In the genomic region with DNA sequence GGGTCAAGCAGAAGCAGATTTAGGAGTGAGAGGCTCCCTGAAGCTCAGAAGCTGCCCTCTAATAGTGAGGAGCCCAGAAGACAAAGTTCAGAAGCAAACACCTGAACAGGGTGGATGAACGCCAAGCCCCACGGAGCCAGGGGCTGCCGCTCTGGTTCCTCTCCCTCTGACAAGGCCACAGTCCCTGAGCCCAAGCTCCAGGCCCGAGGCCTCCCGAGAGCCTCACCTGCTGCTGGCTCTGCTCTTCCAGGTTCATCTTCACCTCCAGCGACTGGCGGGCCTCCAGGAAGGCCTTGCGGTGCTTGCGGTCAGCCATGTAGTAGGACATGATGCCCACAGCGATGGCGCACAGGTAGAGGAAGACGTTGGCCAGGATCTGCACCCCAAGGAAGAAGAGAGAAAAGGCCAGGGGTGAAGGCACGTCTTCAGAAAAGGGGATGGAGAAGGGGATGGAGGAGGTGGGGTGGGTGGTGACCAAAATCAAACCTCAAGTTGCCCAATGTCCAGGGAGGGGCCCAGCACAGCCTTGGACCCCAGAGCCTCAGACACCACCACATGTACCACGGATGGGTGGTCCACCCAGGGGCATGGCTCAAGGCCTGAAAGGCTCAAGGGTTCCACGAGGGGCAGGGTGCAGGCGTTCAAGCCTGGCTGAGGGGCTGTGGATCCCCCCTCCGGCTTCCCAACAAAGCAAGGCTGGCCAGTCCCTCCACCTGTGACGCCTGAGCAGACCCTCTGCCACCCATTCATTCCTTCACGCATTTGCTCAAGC, we compare ENCODE assay signal across 27 cellular contexts. TPM values are rescaled to one million over a fixed set of nuclear protein-coding genes. Genes with fewer than 3 reads are reported as not detected.
DNase-seq lines count a peak whose midpoint lies in the region; ATAC-seq, FAIRE-seq and TF ChIP-seq lines count a peak whose summit lies in the region.
"Had no signal": no experiment of that assay in that cellular context is flagged by ENCODE, and none has a peak within 500 bp of the region (broad histone marks: within the 10 kb centered on the region; RNA-seq: fewer than 3 reads in every experiment).

No MANE protein-coding gene starts in this region.

- H3K4me1 Mint-ChIP-seq in H9, result peaks cover 15 to 18% of the 10 kb centered on the region in 2 experiments
- H3K4me1 Mint-ChIP-seq: activated naive CD4-positive, alpha-beta T cell treated with anti-CD3 and anti-CD28 coated beads, Interleukin-2, amount 50 U/mL, for 24 hours had no signal

- FAIRE-seq in bronchial epithelial cell (lab: Jason Lieb, UNC) (peak; percentile 36), GM12891 (lab: Jason Lieb, UNC) (no peak)
- FAIRE-seq: frontal cortex had no signal

- H3K23ac ChIP-seq in H9 (ENCODE audit: insufficient read length, low read depth, low read length), result no peak overlapping the region

- no peak for ATAC-seq in GM18870 (IDR thresholded peaks at IDR 0.05; ENCODE audit: unreplicated experiment)
- ATAC-seq: left lobe of liver, SK-N-SH treated with all-trans-retinoic acid at 6 μM for 48 hours had no signal

- no peak for TF ChIP-seq POLR2A in GM12891 (IDR thresholded peaks at IDR 0.05; ENCODE audit: low read depth, low read length)

- H2BK12ac ChIP-seq in H9 (ENCODE audit: insufficient read length, low read depth, low read length), result no peak overlapping the region

- no peaks in the 10 kb centered on the region for H3K9me3 Mint-ChIP-seq in H9
- H3K9me3 Mint-ChIP-seq: activated naive CD4-positive, alpha-beta T cell treated with anti-CD3 and anti-CD28 coated beads, Interleukin-2, amount 50 U/mL, for 24 hours; CD4-positive, alpha-beta T cell; dendritic cell treated with granulocyte-macrophage colony-stimulating factor and Interleukin-4, amounts not matched to agents 40 ng/mL and 50 ng/mL, for 4 days; stimulated activated naive CD8-positive, alpha-beta T cell treated with anti-CD3 and anti-CD28 coated beads, Interleukin-15, Interleukin-2, amounts not matched to agents 100 ng/mL and 50 ng/mL, for 24 hours had no signal

- H3K4me3 ChIP-seq in bronchial epithelial cell (ENCODE audit: low read depth, low read length), result no peak overlapping the region
- H3K4me3 ChIP-seq: mucosa of descending colon had no signal

- no peak overlapping the region for H2BK120ac ChIP-seq in H9 (ENCODE audit: low read depth, low read length, poor library complexity, severe bottlenecking)

- no peak overlapping the region for H4K5ac ChIP-seq in H9 (ENCODE audit: insufficient read length, low read depth, low read length)

- peak overlapping the region; percentile 38 for H4K91ac ChIP-seq in H9 (ENCODE audit: insufficient read length, low read depth, low read length)

- H3K18ac ChIP-seq in H9 (ENCODE audit: insufficient read length, low read depth, low read length), result no peak overlapping the region

- H3K27ac Mint-ChIP-seq in H9, result peak overlapping the region; percentile 65 to 87 (median 78); a peak in 3 of 7 replicates
- H3K27ac Mint-ChIP-seq: activated naive CD4-positive, alpha-beta T cell treated with anti-CD3 and anti-CD28 coated beads, Interleukin-2, amount 50 U/mL, for 24 hours; CD4-positive, alpha-beta T cell; stimulated activated naive CD8-positive, alpha-beta T cell treated with anti-CD3 and anti-CD28 coated beads, Interleukin-15, Interleukin-2, amounts not matched to agents 100 ng/mL and 50 ng/mL, for 24 hours had no signal

- H3K27me3 ChIP-seq in H9 (ENCODE audit: insufficient read depth, low read length), result no peaks in the 10 kb centered on the region
- H3K27me3 ChIP-seq in bronchial epithelial cell (ENCODE audit: control insufficient read depth, insufficient read depth, low read length), result no peaks in the 10 kb centered on the region

- H3K14ac ChIP-seq in H9 (ENCODE audit: insufficient read depth, low read length), result no peak overlapping the region; the same call in 1 of the 2 replicates

- no peak overlapping the region for H4K8ac ChIP-seq in H9 (replicated peaks; ENCODE audit: insufficient read length, low read depth, low read length)

- H3K36me3 Mint-ChIP-seq in H9 (ENCODE audit: insufficient read depth in 1 of 3, low read depth in 3 of 3), result peaks cover 8 to 12% (median 10%) of the 10 kb centered on the region in 3 experiments

- H3K9ac ChIP-seq in H9 (ENCODE audit: extremely low read depth, insufficient read length, low read length), result no peak overlapping the region

- H2BK5ac ChIP-seq in H9 (ENCODE audit: insufficient read length, low read length), result no peak overlapping the region

- no peaks in the 10 kb centered on the region for H3K9me3 ChIP-seq in H9 (ENCODE audit: control insufficient read depth, low read depth, low read length)
- H3K9me3 ChIP-seq: mucosa of descending colon had no signal

- H3K79me1 ChIP-seq in H9 (ENCODE audit: insufficient read depth, low read depth, low read length, poor library complexity, severe bottlenecking), result no peaks in the 10 kb centered on the region

- no peaks in the 10 kb centered on the region for H3K23me2 ChIP-seq in H9 (ENCODE audit: insufficient read length, low read depth, low read length, poor library complexity, severe bottlenecking)

- no peak overlapping the region for H2BK20ac ChIP-seq in H9 (ENCODE audit: low read depth, low read length, poor library complexity, severe bottlenecking)

- no peak overlapping the region for H3K4me2 ChIP-seq in H9 (ENCODE audit: insufficient read depth, insufficient read length, low read length)

- no peak overlapping the region for H2BK15ac ChIP-seq in H9 (ENCODE audit: low read depth, low read length)

- H3K4ac ChIP-seq in H9 (ENCODE audit: low read depth, low read length), result no peak overlapping the region

- no peak overlapping the region for H3K56ac ChIP-seq in H9 (ENCODE audit: insufficient read length, low read depth, low read length)

- no peak overlapping the region for H3K27ac ChIP-seq in H9 (ENCODE audit: insufficient read length, low read depth, low read length)
- peak overlapping the region; percentile 16 for H3K27ac ChIP-seq in substantia nigra (ENCODE audit: low read depth, low read length, poor library complexity, severe bottlenecking)

- H2AFZ ChIP-seq in H9 (ENCODE audit: low read length), result no peak overlapping the region

- H3K4me3 Mint-ChIP-seq in H9, result no peak overlapping the region
- H3K4me3 Mint-ChIP-seq: activated naive CD4-positive, alpha-beta T cell treated with anti-CD3 and anti-CD28 coated beads, Interleukin-2, amount 50 U/mL, for 24 hours; CD4-positive, alpha-beta T cell; dendritic cell treated with granulocyte-macrophage colony-stimulating factor and Interleukin-4, amounts not matched to agents 40 ng/mL and 50 ng/mL, for 4 days; stimulated activated naive CD8-positive, alpha-beta T cell treated with anti-CD3 and anti-CD28 coated beads, Interleukin-15, Interleukin-2, amounts not matched to agents 100 ng/mL and 50 ng/mL, for 24 hours had no signal

- no peak for DNase-seq in H9
- no peak for DNase-seq in bronchial epithelial cell (ENCODE audit: low read depth)
- DNase-seq in mesenteric fat pad (ENCODE audit: low spot score), result peak; percentile 84
- DNase-seq in substantia nigra (lab: John Stamatoyannopoulos, UW), result no peak
- no peak for DNase-seq in GDM1 (lab: John Stamatoyannopoulos, UW)
- DNase-seq in GM12891 (ENCODE audit: insufficient read length, low spot score), result no peak
- DNase-seq: activated CD4-positive, CD25-positive, alpha-beta regulatory T cell treated with anti-CD3 and anti-CD28 coated beads, Interleukin-2, amount 50 U/mL, for 72 hours; activated CD8-positive, alpha-beta memory T cell treated with anti-CD3 and anti-CD28 coated beads for 24 hours; activated T-cell treated with anti-CD3 and anti-CD28 coated beads, Interleukin-2, amount 50 U/mL, for 48 hours; CD4-positive, alpha-beta T cell; DMS153; GF-D8; KBM-7; mucosa of descending colon; MV-4-11; NCI-H2029; NCI-H446 treated with DMSO at 0.1 percent for 48 hours; NK-92 treated with Interleukin-12 subunit alpha and Interleukin-12 subunit beta, amount 100 ng/mL, for 24 hours; nucleus accumbens; RPMI8226 had no signal

- no CpG with 5 or more reads among the region's 19 CpGs for WGBS in H9 (ENCODE audit: extremely low coverage, insufficient read length, low lambda C conversion rate)

- H2AK5ac ChIP-seq in H9 (ENCODE audit: insufficient read length, low read length), result no peak overlapping the region

- H3K36me3 ChIP-seq in bronchial epithelial cell (ENCODE audit: control insufficient read depth, insufficient read depth, low read length), result no peaks in the 10 kb centered on the region

- TF ChIP-seq CTCF in H9 (conservative IDR thresholded peaks at IDR 0.05) (no peak), bronchial epithelial cell (IDR thresholded peaks at IDR 0.05; ENCODE audit: insufficient read depth, low read length, severe bottlenecking) (no peak)

- H3T11ph ChIP-seq in H9 (ENCODE audit: low read length), result no peak overlapping the region

- no peaks in the 10 kb centered on the region for H3K27me3 Mint-ChIP-seq in H9 (ENCODE audit: low read depth)
- H3K27me3 Mint-ChIP-seq: activated naive CD4-positive, alpha-beta T cell treated with anti-CD3 and anti-CD28 coated beads, Interleukin-2, amount 50 U/mL, for 24 hours; CD4-positive, alpha-beta T cell; dendritic cell treated with granulocyte-macrophage colony-stimulating factor and Interleukin-4, amounts not matched to agents 40 ng/mL and 50 ng/mL, for 4 days; stimulated activated naive CD8-positive, alpha-beta T cell treated with anti-CD3 and anti-CD28 coated beads, Interleukin-15, Interleukin-2, amounts not matched to agents 100 ng/mL and 50 ng/mL, for 24 hours had no signal

- peaks cover 5% of the 10 kb centered on the region; the same call in 1 of the 2 replicates for H3K4me1 ChIP-seq in H9 (ENCODE audit: insufficient read depth, low read length)

- H4K20me1 ChIP-seq in H9 (ENCODE audit: control insufficient read depth, insufficient read depth, insufficient read length), result no peaks in the 10 kb centered on the region

- no peaks in the 10 kb centered on the region for H3K79me2 ChIP-seq in H9 (ENCODE audit: insufficient read depth, low read length)

TF ChIP-seq in GM12891, 5 proteins besides CTCF, POLR2A, EP300 and RAD21:
- no peak for TF ChIP-seq PAX5 (IDR thresholded peaks at IDR 0.05; ENCODE audit: insufficient read depth, low read length, severe bottlenecking)
TF ChIP-seq in GM12891: peak in this region for 0.

RNA-seq across cellular contexts. Expression of a gene that starts 47.5 kb away (rescaled TPM):
- total RNA-seq in H9 (2021), result 39.5 and 43.0 TPM in 2 replicates
- 31.1 and 36.0 TPM in 2 replicates for total RNA-seq in bronchial epithelial cell
- total RNA-seq in mesenteric fat pad, result 216 TPM
- polyA plus RNA-seq in GM12891 (2012; ENCODE audit: low read depth, missing spikeins), result 95.3 TPM
